In genomic region chr2:42064417-42064942, GRCh38 we compare ENCODE assay signal across 14 cellular contexts. TPM values are rescaled to one million over a fixed set of nuclear protein-coding genes. Genes with fewer than 3 reads are reported as not detected.
DNase-seq lines count a peak whose midpoint lies in the region; ATAC-seq and TF ChIP-seq lines count a peak whose summit lies in the region.
"Had no signal": no experiment of that assay in that cellular context is flagged by ENCODE, and none has a peak within 500 bp of the region (broad histone marks: within the 10 kb centered on the region; RNA-seq: fewer than 3 reads in every experiment).

No MANE protein-coding gene starts in this region.

- H3K9me3 ChIP-seq in esophagus muscularis mucosa (no peaks in the 10 kb centered on the region), muscle layer of duodenum (ENCODE audit: control insufficient read depth in 1 of 2, low read length in 2 of 2) (no peaks in the 10 kb centered on the region), upper lobe of right lung (no peaks in the 10 kb centered on the region)
- H3K9me3 ChIP-seq: spleen had no signal

- H2AFZ ChIP-seq in GM23338, result no peak overlapping the region

- intact Hi-C loops in esophagus muscularis mucosa (cut with DNase I) (no loop called here), upper lobe of right lung (cut with DNase I) (no loop called here)

- H3K9me3 Mint-ChIP-seq in GM23338, result no peaks in the 10 kb centered on the region
- H3K9me3 Mint-ChIP-seq: activated naive CD4-positive, alpha-beta T cell treated with anti-CD3 and anti-CD28 coated beads, Interleukin-2, amount 50 U/mL, for 24 hours; CD8-positive, alpha-beta T cell; WTC11 had no signal

- H4K20me1 ChIP-seq in GM23338 (replicated peaks; ENCODE audit: insufficient read depth), result no peaks in the 10 kb centered on the region

- no peaks in the 10 kb centered on the region for H3K27me3 ChIP-seq in esophagus muscularis mucosa
- no peaks in the 10 kb centered on the region for H3K27me3 ChIP-seq in muscle layer of duodenum (ENCODE audit: low read depth, low read length)
- no peaks in the 10 kb centered on the region for H3K27me3 ChIP-seq in upper lobe of right lung
- no peaks in the 10 kb centered on the region for H3K27me3 ChIP-seq in GM23338 (ENCODE audit: insufficient read depth)

- peaks cover 20 to 79% (median 73%) of the 10 kb centered on the region in 4 donors for H3K4me1 ChIP-seq in esophagus muscularis mucosa
- H3K4me1 ChIP-seq in muscle layer of duodenum (ENCODE audit: control insufficient read depth in 1 of 2, insufficient read depth in 2 of 2, low read length in 2 of 2), result peaks cover 13 to 23% of the 10 kb centered on the region in 2 donors
- H3K4me1 ChIP-seq in upper lobe of right lung, result peaks cover 41% of the 10 kb centered on the region
- no peaks in the 10 kb centered on the region for H3K4me1 ChIP-seq in GM23338 (ENCODE audit: insufficient read depth)

- 44% methylated on average over 8 of the region's 8 CpGs for WGBS in esophagus muscularis mucosa

- no peaks in the 10 kb centered on the region for H3K79me2 ChIP-seq in GM23338 (replicated peaks; ENCODE audit: insufficient read depth)

- peaks cover 1% of the 10 kb centered on the region for H3K36me3 Mint-ChIP-seq in GM23338 (ENCODE audit: low read depth)
- H3K36me3 Mint-ChIP-seq: activated naive CD4-positive, alpha-beta T cell treated with anti-CD3 and anti-CD28 coated beads, Interleukin-2, amount 50 U/mL, for 24 hours; CD8-positive, alpha-beta T cell had no signal

- no peak overlapping the region for H3K4me3 Mint-ChIP-seq in GM23338
- H3K4me3 Mint-ChIP-seq: activated naive CD4-positive, alpha-beta T cell treated with anti-CD3 and anti-CD28 coated beads, Interleukin-2, amount 50 U/mL, for 24 hours; CD8-positive, alpha-beta T cell; WTC11 had no signal

- peak; percentile 55 for DNase-seq in LoVo (ENCODE audit: low spot score)
- DNase-seq in esophagus muscularis mucosa (ENCODE audit: extremely low spot score), result no peak
- no peak for DNase-seq in upper lobe of right lung
- no peak for DNase-seq in activated gamma-delta T cell treated with Interleukin-2 at 50 U/mL for 16 hours
- no peak for DNase-seq in NCI-H2107 treated with DMSO at 0.1 percent for 48 hours (lab: John Stamatoyannopoulos, UW; ENCODE audit: unreplicated experiment)
- no peak for DNase-seq in GM23338 (ENCODE audit: low spot score)
- DNase-seq: activated CD8-positive, alpha-beta memory T cell treated with anti-CD3 and anti-CD28 coated beads, Interleukin-2, amount 50 U/mL, for 4 hours; CD8-positive, alpha-beta T cell; NCI-H1694 treated with DMSO at 0.1 percent for 48 hours; NCI-H69; spleen had no signal

- peaks cover 2% of the 10 kb centered on the region; the same call in 2 of the 3 replicates for H3K4me1 Mint-ChIP-seq in GM23338
- H3K4me1 Mint-ChIP-seq: activated naive CD4-positive, alpha-beta T cell treated with anti-CD3 and anti-CD28 coated beads, Interleukin-2, amount 50 U/mL, for 24 hours had no signal

- no peaks in the 10 kb centered on the region for H3K27me3 Mint-ChIP-seq in GM23338 (ENCODE audit: insufficient read depth, low read depth, poor library complexity)

- H3K36me3 ChIP-seq in esophagus muscularis mucosa (peaks cover under 1 to 6% (median 4%) of the 10 kb centered on the region in 4 donors), muscle layer of duodenum (ENCODE audit: control insufficient read depth in 1 of 2, insufficient read depth in 2 of 2, low read length in 2 of 2) (peaks cover 0 to 2% of the 10 kb centered on the region in 2 donors), upper lobe of right lung (no peaks in the 10 kb centered on the region), GM23338 (ENCODE audit: insufficient read depth) (no peaks in the 10 kb centered on the region)

- no peak overlapping the region for H3K27ac Mint-ChIP-seq in GM23338
- H3K27ac Mint-ChIP-seq: activated naive CD4-positive, alpha-beta T cell treated with anti-CD3 and anti-CD28 coated beads, Interleukin-2, amount 50 U/mL, for 24 hours; CD8-positive, alpha-beta T cell; WTC11 had no signal

- H3K27ac ChIP-seq in esophagus muscularis mucosa (replicated peaks in 1 of 4) (peak overlapping the region; percentile 90 to 97 (median 94)), muscle layer of duodenum (ENCODE audit: low read length) (peak overlapping the region; percentile 91), upper lobe of right lung (peak overlapping the region; percentile 72), GM23338 (ENCODE audit: low read depth) (no peak overlapping the region)
- H3K27ac ChIP-seq: spleen had no signal

- no peaks in the 10 kb centered on the region for H3F3A ChIP-seq in GM23338 (replicated peaks; ENCODE audit: low read depth)

- H3K9me2 ChIP-seq in GM23338 (ENCODE audit: insufficient read depth), result no peaks in the 10 kb centered on the region

- TF ChIP-seq EP300 in esophagus muscularis mucosa (IDR thresholded peaks at IDR 0.05), result peak; percentile 90

- TF ChIP-seq CTCF in esophagus muscularis mucosa (IDR thresholded peaks at IDR 0.05) (no peak), upper lobe of right lung (IDR thresholded peaks at IDR 0.05) (no peak), GM23338 (conservative IDR thresholded peaks at IDR 0.05; ENCODE audit: low read depth in 2 of 2) (no peak)

- no peak overlapping the region for H3K4me3 ChIP-seq in esophagus muscularis mucosa
- H3K4me3 ChIP-seq in muscle layer of duodenum (ENCODE audit: low read depth in 1 of 2, low read length in 2 of 2), result no peak overlapping the region
- peak overlapping the region; percentile 14 for H3K4me3 ChIP-seq in upper lobe of right lung
- H3K4me3 ChIP-seq in GM23338, result no peak overlapping the region
- H3K4me3 ChIP-seq: spleen had no signal

- no peak overlapping the region for H3K4me2 ChIP-seq in GM23338

- peak; percentile 75 for ATAC-seq in upper lobe of right lung
- ATAC-seq in GM23338, result no peak
- ATAC-seq: CD8-positive, alpha-beta T cell; WTC11 had no signal

- no peak for TF ChIP-seq POLR2A in esophagus muscularis mucosa (IDR thresholded peaks at IDR 0.05; ENCODE audit: low read depth)

TF ChIP-seq in GM23338, 12 proteins besides CTCF, POLR2A, EP300 and RAD21:
- no peak for TF ChIP-seq EZH2 (IDR thresholded peaks at IDR 0.05; ENCODE audit: low read depth, unreplicated experiment)
- TF ChIP-seq EZH2phosphoT487 (IDR thresholded peaks at IDR 0.05; ENCODE audit: unreplicated experiment), result no peak
- TF ChIP-seq POLR2AphosphoS5 (IDR thresholded peaks at IDR 0.05; ENCODE audit: low read depth), result no peak
- no peak for TF ChIP-seq STAT1 (IDR thresholded peaks at IDR 0.05; ENCODE audit: unreplicated experiment)
- no peak for TF ChIP-seq JUNB (IDR thresholded peaks at IDR 0.05; ENCODE audit: unreplicated experiment)
- TF ChIP-seq ZNF114 (CRISPR knock-in tag; IDR thresholded peaks at IDR 0.05), result no peak
- TF ChIP-seq ETS1 (IDR thresholded peaks at IDR 0.05), result no peak

RNA-seq across cellular contexts. Expression of gene PKDCC, which starts 16.7 kb away (rescaled TPM):
- total RNA-seq in esophagus muscularis mucosa (100 to 1,000 TPM; 102 to 290 (median 208) TPM), upper lobe of right lung (65.5 TPM)
- total RNA-seq in GM23338 (2014; rRNA removed; shearing (Covaris generic)), result 32.8 and 44.8 TPM in 2 replicates
- polyA plus RNA-seq in GM23338 (2016; fragmentation: Nextera tagmentation; extraction: Ambion mirVana), result 7.0 and 9.3 TPM in 2 replicates
- total RNA-seq: CD8-positive, alpha-beta T cell had no signal
